Comparison of ENCODE assay signal across 8 cellular contexts in genomic region chr10:3439183-3439582, GRCh38.
"Had no signal": no experiment of that assay in that cellular context is flagged by ENCODE, and none has a peak within 500 bp of the region (broad histone marks: within the 10 kb centered on the region; RNA-seq: fewer than 3 reads in every experiment).

No MANE protein-coding gene starts in this region.

- ATAC-seq: GM12878 had no signal

- H3K4me3 ChIP-seq: GM12878 had no signal

- FAIRE-seq: G401.6, GM12878, GM12891, GM12892, GM18507, GM19239 had no signal

- DNase-seq: GDM1, GF-D8 had no signal
